21 cellular contexts compared by ENCODE assay signal in the genomic region with DNA sequence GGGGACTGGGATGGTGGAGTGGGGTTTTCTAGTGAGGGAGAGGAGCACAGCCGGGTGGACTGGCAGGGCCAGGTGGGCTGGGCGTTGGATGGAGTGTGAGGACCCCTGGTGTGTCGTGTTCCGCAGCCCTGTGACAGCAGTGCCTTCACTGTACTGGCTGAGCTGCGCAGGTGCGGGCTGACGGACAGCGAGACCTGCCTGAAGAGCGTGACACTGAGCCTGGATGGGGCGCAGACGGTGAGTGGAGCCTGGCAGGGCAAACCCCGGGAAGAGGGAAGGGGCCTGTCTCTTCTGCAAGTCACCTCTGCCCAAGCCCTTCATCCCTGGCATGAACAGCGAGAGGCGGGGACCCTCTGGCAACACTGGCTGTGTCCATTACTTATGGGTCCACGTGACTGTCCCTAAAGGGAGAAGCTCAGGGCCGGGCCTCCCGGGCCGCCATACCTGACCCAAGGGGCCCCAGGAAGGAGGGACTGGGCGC. TPM values are rescaled to one million over a fixed set of nuclear protein-coding genes. Genes with fewer than 3 reads are reported as not detected.
A peak's percentile ranks its signal among the peaks of the same experiment; 100 is the strongest.
DNase-seq lines count a peak whose midpoint lies in the region; FAIRE-seq and TF ChIP-seq lines count a peak whose summit lies in the region.
"Had no signal": no experiment of that assay in that cellular context is flagged by ENCODE, and none has a peak within 500 bp of the region (broad histone marks: within the 10 kb centered on the region; RNA-seq: fewer than 3 reads in every experiment).

No MANE protein-coding gene starts in this region.

- no peaks in the 10 kb centered on the region for H3K36me3 ChIP-seq in kidney (ENCODE audit: control insufficient read depth in 1 of 2, insufficient read depth in 2 of 2, low read length in 2 of 2)
- H3K36me3 ChIP-seq in sigmoid colon: no peaks in the 10 kb centered on the region
- H3K36me3 ChIP-seq: BLaER1 treated with 17β-estradiol and CSF1 and Interleukin-3, amounts not matched to agents 10 nM and 100 nM; HAP-1 had no signal

- TF ChIP-seq EP300 in sigmoid colon (IDR thresholded peaks at IDR 0.05): no peak

- H3K27ac Mint-ChIP-seq in activated CD4-positive, alpha-beta memory T cell treated with anti-CD3 and anti-CD28 coated beads for 36 hours: no peak overlapping the region
- H3K27ac Mint-ChIP-seq: CD8-positive, alpha-beta memory T cell had no signal

- in situ Hi-C loops in GM13976 (cut with MboI; ENCODE audit: low sequenced_read_pairs, unreplicated experiment): no loop called here

- no peaks in the 10 kb centered on the region for H3K4me1 Mint-ChIP-seq in activated CD4-positive, alpha-beta memory T cell treated with anti-CD3 and anti-CD28 coated beads for 36 hours (ENCODE audit: low read depth)
- H3K4me1 Mint-ChIP-seq: CD8-positive, alpha-beta memory T cell had no signal

- H3K9me3 ChIP-seq in kidney (ENCODE audit: control insufficient read depth in 1 of 2, low read length in 2 of 2): no peaks in the 10 kb centered on the region
- H3K9me3 ChIP-seq in sigmoid colon: no peaks in the 10 kb centered on the region
- H3K9me3 ChIP-seq: HAP-1 had no signal

- TF ChIP-seq CTCF in GM13976 (IDR thresholded peaks at IDR 0.05; ENCODE audit: borderline replicate concordance, control extremely low read depth, extremely low read depth, insufficient read depth, missing control alignments) (no peak), kidney (IDR thresholded peaks at IDR 0.05; ENCODE audit: borderline replicate concordance, extremely low read depth, insufficient read depth) (no peak), sigmoid colon (IDR thresholded peaks at IDR 0.05) (no peak), foreskin fibroblast (IDR thresholded peaks at IDR 0.05; ENCODE audit: low read depth, low read length) (no peak)

- peaks cover 4% of the 10 kb centered on the region for H3K27me3 Mint-ChIP-seq in activated CD4-positive, alpha-beta memory T cell treated with anti-CD3 and anti-CD28 coated beads for 36 hours

- no peaks in the 10 kb centered on the region for H3K36me3 Mint-ChIP-seq in activated CD4-positive, alpha-beta memory T cell treated with anti-CD3 and anti-CD28 coated beads for 36 hours
- H3K36me3 Mint-ChIP-seq: CD8-positive, alpha-beta memory T cell had no signal

- no peak for FAIRE-seq in kidney (lab: Jason Lieb, UNC)
- no peak for FAIRE-seq in GM12891 (lab: Jason Lieb, UNC)

- intact Hi-C loops in kidney (cut with DNase I) (no loop called here), sigmoid colon (cut with DNase I) (no loop called here)
- intact Hi-C loops in activated CD4-positive, alpha-beta memory T cell treated with anti-CD3 and anti-CD28 coated beads for 36 hours (cut with micrococcal nuclease): no loop called here

- DNase-seq in 8988T (peak; percentile 10), GM13976 (ENCODE audit: low spot score) (peak; percentile 15), kidney (peak; percentile 56), sigmoid colon (peak; percentile 55), GM12891 (ENCODE audit: insufficient read length, low spot score) (no peak), foreskin fibroblast (no peak)
- DNase-seq in activated CD4-positive, alpha-beta memory T cell treated with anti-CD3 and anti-CD28 coated beads for 36 hours: no peak
- DNase-seq: CD8-positive, alpha-beta memory T cell; DMS79; NCI-H1436 treated with DMSO at 0.1 percent for 48 hours; NCI-H2081; NCI-H2171 treated with DMSO at 0.1 percent for 48 hours; NCI-H446 treated with DMSO at 0.1 percent for 48 hours; NCI-H748 treated with DMSO at 0.1 percent for 48 hours; NK-92 treated with Interleukin-12 subunit alpha and Interleukin-12 subunit beta, amount 100 ng/mL, for 24 hours; SIG-M5 had no signal

- H3K27me3 ChIP-seq in sigmoid colon: no peaks in the 10 kb centered on the region
- H3K27me3 ChIP-seq: BLaER1 treated with 17β-estradiol and CSF1 and Interleukin-3, amounts not matched to agents 10 nM and 100 nM had no signal

- H3K4me1 ChIP-seq in kidney (ENCODE audit: control insufficient read depth in 1 of 2, insufficient read depth in 1 of 2, low read depth in 1 of 2, low read length in 2 of 2) (no peaks in the 10 kb centered on the region), sigmoid colon (no peaks in the 10 kb centered on the region)
- H3K4me1 ChIP-seq: BLaER1 treated with 17β-estradiol and CSF1 and Interleukin-3, amounts not matched to agents 10 nM and 100 nM; HAP-1 had no signal

- no peak overlapping the region for H3K9ac ChIP-seq in kidney (ENCODE audit: low read length in 2 of 2)
- H3K9ac ChIP-seq: BLaER1 treated with 17β-estradiol and CSF1 and Interleukin-3, amounts not matched to agents 10 nM and 100 nM had no signal

- H3K27ac ChIP-seq in kidney (ENCODE audit: low read depth in 2 of 2, low read length in 2 of 2): no peak overlapping the region
- no peak overlapping the region for H3K27ac ChIP-seq in sigmoid colon
- H3K27ac ChIP-seq: BLaER1 treated with 17β-estradiol and CSF1 and Interleukin-3, amounts not matched to agents 10 nM and 100 nM; HL-60 had no signal

- peaks cover 7% of the 10 kb centered on the region for H3K9me3 Mint-ChIP-seq in activated CD4-positive, alpha-beta memory T cell treated with anti-CD3 and anti-CD28 coated beads for 36 hours
- H3K9me3 Mint-ChIP-seq: CD8-positive, alpha-beta memory T cell had no signal

- POLR2A ChIA-PET in activated CD4-positive, alpha-beta memory T cell treated with anti-CD3 and anti-CD28 coated beads for 36 hours (lab: Charles Lee): interaction anchor here (0.5 kb wide), 1 partner anchor 236 kb away, joined by 4 read pairs; no protein-coding TSS in a partner anchor

- 86 to 90% methylated on average over 19 of the region's 19 CpGs for WGBS in sigmoid colon, 2 donors

- CTCF ChIA-PET in activated CD4-positive, alpha-beta memory T cell treated with anti-CD3 and anti-CD28 coated beads for 36 hours (lab: Charles Lee): no interaction called here

- H3K4me3 ChIP-seq in kidney (ENCODE audit: low read length in 2 of 2) (no peak overlapping the region), sigmoid colon (no peak overlapping the region), foreskin fibroblast (ENCODE audit: low read depth in 1 of 2, low read length in 2 of 2) (no peak overlapping the region)
- H3K4me3 ChIP-seq: BLaER1 treated with 17β-estradiol and CSF1 and Interleukin-3, amounts not matched to agents 10 nM and 100 nM; HAP-1 had no signal

- no peak overlapping the region for H3K4me3 Mint-ChIP-seq in activated CD4-positive, alpha-beta memory T cell treated with anti-CD3 and anti-CD28 coated beads for 36 hours
- H3K4me3 Mint-ChIP-seq: CD8-positive, alpha-beta memory T cell had no signal

- TF ChIP-seq POLR2A in sigmoid colon (IDR thresholded peaks at IDR 0.05): no peak
- no peak for TF ChIP-seq POLR2A in GM12891 (IDR thresholded peaks at IDR 0.05; ENCODE audit: low read depth, low read length)

TF ChIP-seq in GM12891, 5 proteins besides CTCF, POLR2A, EP300 and RAD21:
- TF ChIP-seq PAX5 (IDR thresholded peaks at IDR 0.05; ENCODE audit: insufficient read depth, low read length, severe bottlenecking) (no peak), TAF1 (IDR thresholded peaks at IDR 0.05; ENCODE audit: low read depth, low read length) (no peak), POU2F2 (IDR thresholded peaks at IDR 0.05; ENCODE audit: low read depth, low read length) (no peak), POLR2AphosphoS5 (IDR thresholded peaks at IDR 0.05; ENCODE audit: low read depth, low read length) (no peak), SPI1 (IDR thresholded peaks at IDR 0.05; ENCODE audit: low read depth, low read length) (no peak)

RNA-seq across cellular contexts. Expression of gene MUC5AC, which starts 10.0 kb away (rescaled TPM):
- total RNA-seq in kidney (0.03 TPM), sigmoid colon (under 1 TPM in 1 of 4 donors, not detected in 3; under 0.01 TPM)
- polyA plus RNA-seq in kidney (ENCODE audit: insufficient read depth, low read depth, low replicate concordance) (not detected), sigmoid colon (under 1 TPM in 2 of 3 donors, not detected in 1; under 0.01 to 0.09 TPM)
- total RNA-seq in activated CD4-positive, alpha-beta memory T cell treated with anti-CD3 and anti-CD28 coated beads for 36 hours: not detected
- polyA plus RNA-seq in GM12891 (2012; ENCODE audit: low read depth, missing spikeins): 0.01 TPM
- total RNA-seq: CD8-positive, alpha-beta memory T cell; HT1080; M059J had no signal
- polyA plus RNA-seq: CD8-positive, alpha-beta memory T cell had no signal

RNA-seq across cellular contexts. Expression of gene MUC5B, which starts 55.1 kb away (rescaled TPM):
- total RNA-seq in kidney: 0.38 TPM
- not detected for polyA plus RNA-seq in kidney (ENCODE audit: insufficient read depth, low read depth, low replicate concordance)
- total RNA-seq in sigmoid colon: under 1 TPM in 1 of 4 donors, not detected in 3; 0.83 TPM
- polyA plus RNA-seq in sigmoid colon: 100 to 1,000 TPM in 1 of 3 donors, 1 to 10 TPM in 2; 1.4 to 131 (median 4.2) TPM
- not detected for total RNA-seq in activated CD4-positive, alpha-beta memory T cell treated with anti-CD3 and anti-CD28 coated beads for 36 hours
- 0.12 TPM for polyA plus RNA-seq in GM12891 (2012; ENCODE audit: low read depth, missing spikeins)
- total RNA-seq: CD8-positive, alpha-beta memory T cell; M059J had no signal
- polyA plus RNA-seq: CD8-positive, alpha-beta memory T cell had no signal

Comparison
In these comparisons a context has a peak if more than half of its experiments do, and no peak if none do; other contexts are left out.
1. DNase-seq: peak in 8988T (single experiment), GM13976 (single experiment), kidney (single experiment) and sigmoid colon (single experiment); none in activated CD4-positive, alpha-beta memory T cell treated with anti-CD3 and anti-CD28 coated beads for 36 hours (single experiment), GM12891 (single experiment) and foreskin fibroblast (0 of 2).